11 cellular contexts compared by ENCODE assay signal in genomic region chr14:72810201-72810600, GRCh38.
DNase-seq lines count a peak whose midpoint lies in the region; ATAC-seq, FAIRE-seq and TF ChIP-seq lines count a peak whose summit lies in the region.
"Had no signal": no experiment of that assay in that cellular context is flagged by ENCODE, and none has a peak within 500 bp of the region (broad histone marks: within the 10 kb centered on the region; RNA-seq: fewer than 3 reads in every experiment).

No MANE protein-coding gene starts in this region.

- no peak overlapping the region for H3K4me3 ChIP-seq in left ventricle myocardium inferior
- H3K4me3 ChIP-seq in H7 (ENCODE audit: insufficient read depth, low read depth, low read length), result no peak overlapping the region

- peaks cover 10% of the 10 kb centered on the region for H3K9me3 Mint-ChIP-seq in activated naive CD4-positive, alpha-beta T cell treated with anti-CD3 and anti-CD28 coated beads, Interleukin-2, amount 10 ng/mL, durations not matched to agents 7 days and 5 days
- peaks cover 0 to 16% of the 10 kb centered on the region in 2 donors for H3K9me3 Mint-ChIP-seq in stimulated activated naive CD8-positive, alpha-beta T cell treated with anti-CD3 and anti-CD28 coated beads, Interleukin-15, amount 100 ng/mL, for 72 hours
- H3K9me3 Mint-ChIP-seq: dendritic cell treated with granulocyte-macrophage colony-stimulating factor and Interleukin-4, amounts not matched to agents 40 ng/mL and 50 ng/mL, for 4 days had no signal

- peaks cover 30% of the 10 kb centered on the region for H3K27me3 Mint-ChIP-seq in activated naive CD4-positive, alpha-beta T cell treated with anti-CD3 and anti-CD28 coated beads, Interleukin-2, amount 10 ng/mL, durations not matched to agents 7 days and 5 days
- H3K27me3 Mint-ChIP-seq in stimulated activated naive CD8-positive, alpha-beta T cell treated with anti-CD3 and anti-CD28 coated beads, Interleukin-15, amount 100 ng/mL, for 72 hours, result no peaks in the 10 kb centered on the region
- H3K27me3 Mint-ChIP-seq: dendritic cell treated with granulocyte-macrophage colony-stimulating factor and Interleukin-4, amounts not matched to agents 40 ng/mL and 50 ng/mL, for 4 days had no signal

- no peak for FAIRE-seq in D721Med (lab: Jason Lieb, UNC)

- H3K36me3 ChIP-seq in left ventricle myocardium inferior, result no peaks in the 10 kb centered on the region
- H3K36me3 ChIP-seq in H7 (replicated peaks; ENCODE audit: control insufficient read depth, insufficient read depth, low read length), result no peaks in the 10 kb centered on the region

- peaks cover 81% of the 10 kb centered on the region for H3K4me1 ChIP-seq in left ventricle myocardium inferior

- CTCF ChIA-PET in activated naive CD4-positive, alpha-beta T cell treated with anti-CD3 and anti-CD28 coated beads, Interleukin-2, amount 10 ng/mL, durations not matched to agents 7 days and 5 days (lab: Charles Lee), result no interaction called here

- H3K27ac ChIP-seq in left ventricle myocardium inferior (replicated peaks), result peak overlapping the region; percentile 93

- DNase-seq in left ventricle myocardium inferior (no peak), left ventricle myocardium superior (no peak), D721Med (ENCODE audit: insufficient read length, low spot score) (no peak), H7 (no peak)
- peak; percentile 72 for DNase-seq in activated naive CD4-positive, alpha-beta T cell treated with anti-CD3 and anti-CD28 coated beads, Interleukin-2, amount 10 ng/mL, durations not matched to agents 7 days and 5 days
- DNase-seq in stimulated activated CD4-positive, alpha-beta T cell treated with anti-CD3 and anti-CD28 coated beads, Interleukin-15, amount 100 ng/mL, for 24 hours, result peak; percentile 68
- DNase-seq in stimulated activated naive CD8-positive, alpha-beta T cell treated with anti-CD3 and anti-CD28 coated beads, Interleukin-15, amount 100 ng/mL, for 72 hours, result peak; percentile 65 to 75
- DNase-seq: hippocampal formation, NCI-H524 had no signal

- no peaks in the 10 kb centered on the region for H3K9me3 ChIP-seq in left ventricle myocardium inferior (replicated peaks)

- TF ChIP-seq CTCF in left ventricle myocardium inferior (IDR thresholded peaks at IDR 0.05; ENCODE audit: borderline replicate concordance), result no peak
- TF ChIP-seq CTCF in D721Med (IDR thresholded peaks at IDR 0.05; ENCODE audit: insufficient read depth, missing control alignments), result no peak

- H3K27ac Mint-ChIP-seq in activated naive CD4-positive, alpha-beta T cell treated with anti-CD3 and anti-CD28 coated beads, Interleukin-2, amount 10 ng/mL, durations not matched to agents 7 days and 5 days, result peak overlapping the region; percentile 86
- peak overlapping the region; percentile 54 to 91 for H3K27ac Mint-ChIP-seq in stimulated activated naive CD8-positive, alpha-beta T cell treated with anti-CD3 and anti-CD28 coated beads, Interleukin-15, amount 100 ng/mL, for 72 hours
- H3K27ac Mint-ChIP-seq: dendritic cell treated with granulocyte-macrophage colony-stimulating factor and Interleukin-4, amounts not matched to agents 40 ng/mL and 50 ng/mL, for 4 days had no signal

- no peak overlapping the region for H3K4me3 Mint-ChIP-seq in activated naive CD4-positive, alpha-beta T cell treated with anti-CD3 and anti-CD28 coated beads, Interleukin-2, amount 10 ng/mL, durations not matched to agents 7 days and 5 days
- peak overlapping the region; percentile 53 to 68 for H3K4me3 Mint-ChIP-seq in stimulated activated naive CD8-positive, alpha-beta T cell treated with anti-CD3 and anti-CD28 coated beads, Interleukin-15, amount 100 ng/mL, for 72 hours
- H3K4me3 Mint-ChIP-seq: dendritic cell treated with granulocyte-macrophage colony-stimulating factor and Interleukin-4, amounts not matched to agents 40 ng/mL and 50 ng/mL, for 4 days had no signal

- peaks cover 15% of the 10 kb centered on the region for H3K36me3 Mint-ChIP-seq in activated naive CD4-positive, alpha-beta T cell treated with anti-CD3 and anti-CD28 coated beads, Interleukin-2, amount 10 ng/mL, durations not matched to agents 7 days and 5 days

- H3K4me1 Mint-ChIP-seq in activated naive CD4-positive, alpha-beta T cell treated with anti-CD3 and anti-CD28 coated beads, Interleukin-2, amount 10 ng/mL, durations not matched to agents 7 days and 5 days, result peaks cover 28% of the 10 kb centered on the region
- peaks cover 43% of the 10 kb centered on the region for H3K4me1 Mint-ChIP-seq in stimulated activated naive CD8-positive, alpha-beta T cell treated with anti-CD3 and anti-CD28 coated beads, Interleukin-15, amount 100 ng/mL, for 72 hours

- intact Hi-C loops in left ventricle myocardium inferior (cut with micrococcal nuclease), result loop anchor here (10.0 kb wide), 1 partner anchor 85 kb away; the partner anchor contains the start of gene DPF3
- intact Hi-C loops in left ventricle myocardium superior (cut with micrococcal nuclease), result no loop called here

- ATAC-seq in left ventricle myocardium superior, result no peak
- ATAC-seq in stimulated activated naive CD8-positive, alpha-beta T cell treated with anti-CD3 and anti-CD28 coated beads, Interleukin-15, amount 100 ng/mL, for 72 hours, result peak; percentile 98
- no peak for ATAC-seq in GM21360 (IDR thresholded peaks at IDR 0.05; ENCODE audit: unreplicated experiment)

- no peaks in the 10 kb centered on the region for H3K27me3 ChIP-seq in left ventricle myocardium inferior (ENCODE audit: low read depth)
- peaks cover 14% of the 10 kb centered on the region for H3K27me3 ChIP-seq in H7 (ENCODE audit: control insufficient read depth, insufficient read depth, low read length)

Comparison
In these comparisons a context has a peak if more than half of its experiments do, and no peak if none do; other contexts are left out.
1. DNase-seq: peak in activated naive CD4-positive, alpha-beta T cell treated with anti-CD3 and anti-CD28 coated beads, Interleukin-2, amount 10 ng/mL, durations not matched to agents 7 days and 5 days (single experiment), stimulated activated CD4-positive, alpha-beta T cell treated with anti-CD3 and anti-CD28 coated beads, Interleukin-15, amount 100 ng/mL, for 24 hours (single experiment) and stimulated activated naive CD8-positive, alpha-beta T cell treated with anti-CD3 and anti-CD28 coated beads, Interleukin-15, amount 100 ng/mL, for 72 hours (2 of 2); none in left ventricle myocardium inferior (single experiment), left ventricle myocardium superior (single experiment), D721Med (single experiment) and H7 (single experiment).